8 cellular contexts compared by ENCODE assay signal in genomic region chr3:126524429-126524988, GRCh38. TPM values are rescaled to one million over a fixed set of nuclear protein-coding genes. Genes with fewer than 3 reads are reported as not detected.
DNase-seq lines count a peak whose midpoint lies in the region; ATAC-seq and TF ChIP-seq lines count a peak whose summit lies in the region.
"Had no signal": no experiment of that assay in that cellular context is flagged by ENCODE, and none has a peak within 500 bp of the region (broad histone marks: within the 10 kb centered on the region; RNA-seq: fewer than 3 reads in every experiment).

No MANE protein-coding gene starts in this region.

- no TSS peak for BruUV-seq in OCI-LY7 (replicated peaks; lab: Mats Ljungman, UMichigan)

- H3K4me1 ChIP-seq in iPS-20b (ENCODE audit: insufficient read depth, low read length) (no peaks in the 10 kb centered on the region), OCI-LY7 (ENCODE audit: insufficient read depth, low read length, poor library complexity, severe bottlenecking) (no peaks in the 10 kb centered on the region)

- ATAC-seq in WTC11: peak; percentile 33
- ATAC-seq in stimulated activated naive B cell treated with anti-CD40 and anti-IgM and Interleukin-4, amounts not matched to agents 10 μg/mL and 1 μg/mL and 100 μg/mL, for 72 hours (replicated peaks): peak; percentile 14 to 19

- CTCF ChIA-PET in WTC11 (lab: Charles Lee): interaction anchor here (1.5 to 2.9 kb wide), 5 partner anchors 23 to 949 kb away, joined by 4 to 12 read pairs (median 4); partner anchors contain the start of gene PLXNA1
- CTCF ChIA-PET in OCI-LY7 (lab: Charles Lee; ENCODE audit: unreplicated experiment): no interaction called here

- no peak for TF ChIP-seq CTCF in WTC11 (IDR thresholded peaks at IDR 0.05)
- no peak for TF ChIP-seq CTCF in OCI-LY7 (conservative IDR thresholded peaks at IDR 0.05; ENCODE audit: low read length)

- POLR2A ChIA-PET in WTC11 (lab: Charles Lee): no interaction called here
- POLR2A ChIA-PET in OCI-LY7 (lab: Charles Lee): no interaction called here

- H3K4me3 Mint-ChIP-seq in WTC11: peak overlapping the region; percentile 63
- peak overlapping the region; percentile 49 to 71 for H3K4me3 Mint-ChIP-seq in stimulated activated naive B cell treated with anti-CD40 and anti-IgM and Interleukin-4, amounts not matched to agents 10 μg/mL and 1 μg/mL and 100 μg/mL, for 72 hours

- intact Hi-C loops in OCI-LY7 (cut with micrococcal nuclease; ENCODE audit: unreplicated experiment): no loop called here

- peak overlapping the region; percentile 59; the same call in 1 of the 2 replicates for H3K9ac ChIP-seq in iPS-20b (ENCODE audit: low read depth, low read length)

- H3K4me2 ChIP-seq in OCI-LY7 (ENCODE audit: low read length): no peak overlapping the region

- no peaks in the 10 kb centered on the region for H3K79me2 ChIP-seq in OCI-LY7 (ENCODE audit: insufficient read depth, low read depth, low read length)

- H3K4me3 ChIP-seq in iPS-20b (ENCODE audit: low read length): peak overlapping the region; percentile 77; the same call in 1 of the 2 replicates
- H3K4me3 ChIP-seq in OCI-LY7 (ENCODE audit: low read depth, low read length, poor library complexity, severe bottlenecking): no peak overlapping the region

- H3K9me3 ChIP-seq in iPS-20b (ENCODE audit: insufficient read depth, low read depth, low read length) (no peaks in the 10 kb centered on the region), OCI-LY7 (ENCODE audit: low read length) (no peaks in the 10 kb centered on the region)

- peaks cover 34% of the 10 kb centered on the region for H3K27me3 ChIP-seq in iPS-20b (ENCODE audit: insufficient read depth, low read length)

- H3K9me3 Mint-ChIP-seq in WTC11: no peaks in the 10 kb centered on the region
- no peaks in the 10 kb centered on the region for H3K9me3 Mint-ChIP-seq in stimulated activated naive B cell treated with anti-CD40 and anti-IgM and Interleukin-4, amounts not matched to agents 10 μg/mL and 1 μg/mL and 100 μg/mL, for 72 hours

- H3K27ac ChIP-seq in iPS-20b (ENCODE audit: low read length) (no peak overlapping the region), OCI-LY7 (ENCODE audit: low read depth, low read length, poor library complexity, severe bottlenecking) (no peak overlapping the region)

- peaks cover 12% of the 10 kb centered on the region for H3K4me1 Mint-ChIP-seq in WTC11
- H3K4me1 Mint-ChIP-seq in stimulated activated naive B cell treated with anti-CD40 and anti-IgM and Interleukin-4, amounts not matched to agents 10 μg/mL and 1 μg/mL and 100 μg/mL, for 72 hours: peaks cover under 1 to 7% of the 10 kb centered on the region in 2 donors

- H3K9me2 ChIP-seq in OCI-LY7 (ENCODE audit: insufficient read depth, low read length): no peaks in the 10 kb centered on the region

- H3K36me3 ChIP-seq in iPS-20b (ENCODE audit: insufficient read depth, low read depth, low read length): no peaks in the 10 kb centered on the region
- no peaks in the 10 kb centered on the region for H3K36me3 ChIP-seq in OCI-LY7 (ENCODE audit: insufficient read depth, low read length)

- H3K36me3 Mint-ChIP-seq in WTC11: no peaks in the 10 kb centered on the region
- no peaks in the 10 kb centered on the region for H3K36me3 Mint-ChIP-seq in stimulated activated naive B cell treated with anti-CD40 and anti-IgM and Interleukin-4, amounts not matched to agents 10 μg/mL and 1 μg/mL and 100 μg/mL, for 72 hours

- peaks cover 23% of the 10 kb centered on the region for H3K27me3 Mint-ChIP-seq in WTC11 (ENCODE audit: low read depth)
- peaks cover 32 to 36% of the 10 kb centered on the region in 2 donors for H3K27me3 Mint-ChIP-seq in stimulated activated naive B cell treated with anti-CD40 and anti-IgM and Interleukin-4, amounts not matched to agents 10 μg/mL and 1 μg/mL and 100 μg/mL, for 72 hours

- H2AFZ ChIP-seq in OCI-LY7 (ENCODE audit: low read length): no peak overlapping the region

- no peak overlapping the region for H3K27ac Mint-ChIP-seq in WTC11
- no peak overlapping the region for H3K27ac Mint-ChIP-seq in stimulated activated naive B cell treated with anti-CD40 and anti-IgM and Interleukin-4, amounts not matched to agents 10 μg/mL and 1 μg/mL and 100 μg/mL, for 72 hours

- H4K20me1 ChIP-seq in OCI-LY7 (ENCODE audit: insufficient read depth, low read length): no peaks in the 10 kb centered on the region

- peak; percentile 83 for DNase-seq in HuH-7.5 (ENCODE audit: low spot score)
- DNase-seq in WTC11 (ENCODE audit: low spot score): no peak
- no peak for DNase-seq in stimulated activated naive B cell treated with anti-CD40 and anti-IgM and Interleukin-4, amounts not matched to agents 10 μg/mL and 1 μg/mL and 100 μg/mL, for 72 hours
- DNase-seq in NCI-H2107 (lab: John Stamatoyannopoulos, UW): no peak
- DNase-seq in medulla oblongata (ENCODE audit: extremely low spot score): no peak
- DNase-seq in OCI-LY7 (ENCODE audit: low spot score): no peak
- DNase-seq: foreskin melanocyte had no signal

TF ChIP-seq in WTC11, 78 proteins besides CTCF, POLR2A, EP300 and RAD21:
- no peak for TF ChIP-seq JUN (CRISPR knock-in tag; IDR thresholded peaks at IDR 0.05)
- 0 out of 2 replicates have a peak, but pooled peaks have one; percentile 64 for TF ChIP-seq TP53 (CRISPR knock-in tag; IDR thresholded peaks at IDR 0.05)
- TF ChIP-seq ZNF263 (CRISPR knock-in tag; IDR thresholded peaks at IDR 0.05; ENCODE audit: low read depth): 0 out of 2 replicates have a peak, but pooled peaks have one; percentile 43
- TF ChIP-seq CDX4 (CRISPR knock-in tag; IDR thresholded peaks at IDR 0.05; ENCODE audit: borderline replicate concordance): no peak

RNA-seq across cellular contexts. Expression of gene CHST13, which starts 0.6 kb away (rescaled TPM):
- 4.1 to 6.8 TPM (median 6.4 TPM) in 3 replicates for total RNA-seq in WTC11 (2021)
- not detected in 2 replicates for total RNA-seq in OCI-LY7 (2014; rRNA removed; shearing (Covaris generic))
- total RNA-seq in OCI-LY7 (2022): not detected in 2 replicates

RNA-seq across cellular contexts. Expression of gene UROC1, which starts 6.9 kb away (rescaled TPM):
- total RNA-seq in WTC11 (2021): 0.09 TPM in 1 of 3 replicates, not detected in the others
- total RNA-seq in OCI-LY7 (2014; rRNA removed; shearing (Covaris generic)): 0.09 TPM in 1 of 2 replicates, not detected in the other
- not detected in 2 replicates for total RNA-seq in OCI-LY7 (2022)

RNA-seq across cellular contexts. Expression of gene C3orf22, which starts 34.2 kb away (rescaled TPM):
- total RNA-seq in WTC11 (2021) (not detected in 3 replicates), OCI-LY7 (2022) (not detected in 2 replicates)
- total RNA-seq in OCI-LY7 (2014; rRNA removed; shearing (Covaris generic)): not detected in 2 replicates

RNA-seq across cellular contexts. Expression of gene ZXDC, which starts 48.8 kb away (rescaled TPM):
- total RNA-seq in WTC11 (2021): 32.9 to 34.7 TPM (median 33.4 TPM) in 3 replicates
- 26.6 and 34.9 TPM in 2 replicates for total RNA-seq in OCI-LY7 (2014; rRNA removed; shearing (Covaris generic))
- total RNA-seq in OCI-LY7 (2022): 32.2 and 38.6 TPM in 2 replicates
